ENCODE assay signal across 27 cellular contexts in genomic region chr15:96223939-96224338, GRCh38.
"Had no signal": no experiment of that assay in that cellular context is flagged by ENCODE, and none has a peak within 500 bp of the region (broad histone marks: within the 10 kb centered on the region; RNA-seq: fewer than 3 reads in every experiment).

No MANE protein-coding gene starts in this region.

- H3K36me3 ChIP-seq: colonic mucosa, esophagus squamous epithelium, gastrocnemius medialis, heart right ventricle, left lung, lower lobe of right lung had no signal

- ATAC-seq: effector memory CD8-positive, alpha-beta T cell; esophagus mucosa; gastrocnemius medialis; heart right ventricle; left cardiac atrium; left lung; left ventricle myocardium superior; lower lobe of right lung; naive thymus-derived CD4-positive, alpha-beta T cell had no signal

- H3K27ac ChIP-seq: colonic mucosa, epithelial cell of prostate, esophagus squamous epithelium, gastrocnemius medialis, heart right ventricle, left lung, lower lobe of right lung had no signal

- H3K27ac Mint-ChIP-seq: dendritic cell treated with granulocyte-macrophage colony-stimulating factor and Interleukin-4, amounts not matched to agents 40 ng/mL and 50 ng/mL, for 4 days; effector memory CD8-positive, alpha-beta T cell; endodermal cell; mesothelial cell of epicardium had no signal

- H3K4me3 ChIP-seq: colonic mucosa, esophagus squamous epithelium, gastrocnemius medialis, heart right ventricle, left lung, lower lobe of right lung had no signal

- H3K36me3 Mint-ChIP-seq: mesothelial cell of epicardium had no signal

- FAIRE-seq: endometrium, islet of Langerhans, keratinocyte had no signal

- H3K27me3 ChIP-seq: colonic mucosa, gastrocnemius medialis, left lung had no signal

- H3K4me3 Mint-ChIP-seq: dendritic cell treated with granulocyte-macrophage colony-stimulating factor and Interleukin-4, amounts not matched to agents 40 ng/mL and 50 ng/mL, for 4 days; effector memory CD8-positive, alpha-beta T cell; endodermal cell; mesothelial cell of epicardium; naive thymus-derived CD4-positive, alpha-beta T cell had no signal

- H3K4me1 ChIP-seq: colonic mucosa, gastrocnemius medialis, heart right ventricle, left lung, lower lobe of right lung had no signal

- DNase-seq: colonic mucosa; cortex of kidney; effector CD8-positive, alpha-beta T cell; effector memory CD8-positive, alpha-beta T cell; endodermal cell; erythroblast; esophagus squamous epithelium; foreskin fibroblast; foreskin melanocyte; gastrocnemius medialis; glutamatergic neuron; head of caudate nucleus; heart right ventricle; hippocampal formation; left cardiac atrium; left lung; left ventricle myocardium superior; lower lobe of right lung; mesenchymal stem cell; naive thymus-derived CD4-positive, alpha-beta T cell had no signal

- H3K27me3 Mint-ChIP-seq: dendritic cell treated with granulocyte-macrophage colony-stimulating factor and Interleukin-4, amounts not matched to agents 40 ng/mL and 50 ng/mL, for 4 days had no signal

- H3K4me1 Mint-ChIP-seq: naive thymus-derived CD4-positive, alpha-beta T cell had no signal

- H3K9me3 Mint-ChIP-seq: dendritic cell treated with granulocyte-macrophage colony-stimulating factor and Interleukin-4, amounts not matched to agents 40 ng/mL and 50 ng/mL, for 4 days; effector memory CD8-positive, alpha-beta T cell; endodermal cell; mesothelial cell of epicardium had no signal
